Comparison of ENCODE assay signal across 13 cellular contexts in genomic region chr5:151615431-151615830, GRCh38. TPM values are rescaled to one million over a fixed set of nuclear protein-coding genes. Genes with fewer than 3 reads are reported as not detected.
DNase-seq lines count a peak whose midpoint lies in the region; ATAC-seq, FAIRE-seq and TF ChIP-seq lines count a peak whose summit lies in the region.
"Had no signal": no experiment of that assay in that cellular context is flagged by ENCODE, and none has a peak within 500 bp of the region (broad histone marks: within the 10 kb centered on the region; RNA-seq: fewer than 3 reads in every experiment).

No MANE protein-coding gene starts in this region.

- H3K27me3 Mint-ChIP-seq in astrocyte (ENCODE audit: low read depth, unreplicated experiment) = peaks cover 6% of the 10 kb centered on the region
- H3K27me3 Mint-ChIP-seq: T-cell had no signal

- no peak overlapping the region for H2AFZ ChIP-seq in astrocyte (ENCODE audit: low read depth, low read length)

- H3K36me3 ChIP-seq in astrocyte (ENCODE audit: insufficient read depth, low read length) (no peaks in the 10 kb centered on the region), H7 (replicated peaks; ENCODE audit: control insufficient read depth, insufficient read depth, low read length) (no peaks in the 10 kb centered on the region)

- FAIRE-seq in GM19239 (lab: Jason Lieb, UNC) (peak; percentile 60), astrocyte (lab: Jason Lieb, UNC) (no peak)
- FAIRE-seq: A204.1 had no signal

- peaks cover 1% of the 10 kb centered on the region for H3K9me3 Mint-ChIP-seq in astrocyte (ENCODE audit: unreplicated experiment)
- H3K9me3 Mint-ChIP-seq: dendritic cell treated with granulocyte-macrophage colony-stimulating factor and Interleukin-4, amounts not matched to agents 40 ng/mL and 50 ng/mL, for 4 days; T-cell had no signal

- H4K20me1 ChIP-seq in astrocyte (ENCODE audit: insufficient read depth, low read length) = no peaks in the 10 kb centered on the region

- no peaks in the 10 kb centered on the region for H3K36me3 Mint-ChIP-seq in astrocyte (ENCODE audit: low read depth, unreplicated experiment)
- H3K36me3 Mint-ChIP-seq: T-cell had no signal

- H3K27me3 ChIP-seq in astrocyte (ENCODE audit: insufficient read depth, low read length) = peaks cover 11% of the 10 kb centered on the region
- no peaks in the 10 kb centered on the region for H3K27me3 ChIP-seq in H7 (ENCODE audit: control insufficient read depth, insufficient read depth, low read length)

- H3K4me2 ChIP-seq in astrocyte (ENCODE audit: low read length) = no peak overlapping the region

- peak; percentile 28 to 58 for ATAC-seq in activated CD4-positive, CD25-positive, alpha-beta regulatory T cell treated with anti-CD3 and anti-CD28 coated beads, Interleukin-2, amount 50 U/mL, for 24 hours
- no peak for ATAC-seq in GM18870 (IDR thresholded peaks at IDR 0.05; ENCODE audit: unreplicated experiment)
- ATAC-seq: T-cell had no signal

- no peak overlapping the region for H3K9ac ChIP-seq in astrocyte (ENCODE audit: low read length)

- peaks cover 32% of the 10 kb centered on the region for H3K4me1 Mint-ChIP-seq in astrocyte (ENCODE audit: low read depth, unreplicated experiment)

- H3K27ac Mint-ChIP-seq in astrocyte (ENCODE audit: unreplicated experiment) = peak overlapping the region; percentile 79
- H3K27ac Mint-ChIP-seq: dendritic cell treated with granulocyte-macrophage colony-stimulating factor and Interleukin-4, amounts not matched to agents 40 ng/mL and 50 ng/mL, for 4 days had no signal

- no peak for DNase-seq in activated CD4-positive, CD25-positive, alpha-beta regulatory T cell treated with anti-CD3 and anti-CD28 coated beads, Interleukin-2, amount 50 U/mL, for 72 hours
- no peak for DNase-seq in GM19239 (ENCODE audit: insufficient read length, low spot score)
- peak; percentile 18 for DNase-seq in astrocyte (ENCODE audit: low read depth)
- no peak for DNase-seq in NCI-H1417 treated with DMSO at 0.1 percent for 48 hours (lab: John Stamatoyannopoulos, UW)
- DNase-seq in H7 = no peak
- DNase-seq: HCEC 1CT, NCI-H1436, T-cell had no signal

- H3K4me3 ChIP-seq in astrocyte (ENCODE audit: insufficient read depth, low read depth, low read length) (no peak overlapping the region), skin epidermis (no peak overlapping the region), H7 (ENCODE audit: insufficient read depth, low read depth, low read length) (no peak overlapping the region)

- peaks cover 8% of the 10 kb centered on the region for H3K4me1 ChIP-seq in astrocyte (ENCODE audit: insufficient read depth, low read length)

- H3K79me2 ChIP-seq in astrocyte (ENCODE audit: insufficient read depth, low read length) = no peaks in the 10 kb centered on the region

- H3K4me3 Mint-ChIP-seq in astrocyte (ENCODE audit: unreplicated experiment) = no peak overlapping the region
- H3K4me3 Mint-ChIP-seq: dendritic cell treated with granulocyte-macrophage colony-stimulating factor and Interleukin-4, amounts not matched to agents 40 ng/mL and 50 ng/mL, for 4 days had no signal

- TF ChIP-seq CTCF in astrocyte (IDR thresholded peaks at IDR 0.05; ENCODE audit: insufficient read depth, low read depth, low read length) = no peak

- H3K27ac ChIP-seq in astrocyte (ENCODE audit: low read depth, low read length) (no peak overlapping the region), skin epidermis (peak overlapping the region in 13 of 21 experiments; percentile 5 to 78 (median 60))

- peaks cover 3% of the 10 kb centered on the region for H3K9me3 ChIP-seq in astrocyte (ENCODE audit: insufficient read depth, low read depth, low read length)

RNA-seq across cellular contexts. Expression of gene FAT2, which starts 24.3 kb away (rescaled TPM):
- total RNA-seq in astrocyte = 0.07 and 0.14 TPM in 2 replicates
- total RNA-seq in H7 (2014; rRNA removed; shearing (Covaris generic)) = under 0.01 TPM in 2 replicates
- total RNA-seq: T-cell had no signal
